In genomic region chr12:118237908-118238307, GRCh38 we compare ENCODE assay signal across 12 cellular contexts.
DNase-seq lines count a peak whose midpoint lies in the region; ATAC-seq and TF ChIP-seq lines count a peak whose summit lies in the region.
"Had no signal": no experiment of that assay in that cellular context is flagged by ENCODE, and none has a peak within 500 bp of the region (broad histone marks: within the 10 kb centered on the region; RNA-seq: fewer than 3 reads in every experiment).

No MANE protein-coding gene starts in this region.

- H3K27me3 Mint-ChIP-seq in memory B cell (no peaks in the 10 kb centered on the region), osteocyte (ENCODE audit: unreplicated experiment) (no peaks in the 10 kb centered on the region)

- POLR2A ChIA-PET in BJ (lab: Charles Lee) (no interaction called here), HCT116 (lab: Charles Lee) (no interaction called here)

- no peaks in the 10 kb centered on the region for H3K9me3 Mint-ChIP-seq in memory B cell
- no peaks in the 10 kb centered on the region for H3K9me3 Mint-ChIP-seq in osteocyte (ENCODE audit: unreplicated experiment)

- CTCF ChIA-PET in BJ (lab: Yijun Ruan, JAX) (interaction anchor here (1.8 to 2.0 kb wide), 2 partner anchors 13 to 138 kb away, joined by 4 to 6 read pairs; partner anchors contain the start of gene SUDS3), HCT116 (lab: Charles Lee) (interaction anchor here (1.1 kb wide), 1 partner anchor 140 kb away, joined by 3 read pairs; no protein-coding TSS in a partner anchor)

- DNase-seq in BJ (ENCODE audit: low read depth) = peak; percentile 5
- peak; percentile 28 for DNase-seq in HCT116 (ENCODE audit: low read depth, low spot score)
- peak; percentile 77 for DNase-seq in amniotic epithelial cell (ENCODE audit: low read depth)
- no peak for DNase-seq in memory B cell (ENCODE audit: low spot score in 2 of 2)
- DNase-seq in NCI-H524 (lab: John Stamatoyannopoulos, UW) = no peak
- DNase-seq in osteocyte (ENCODE audit: extremely low spot score, unreplicated experiment) = no peak
- DNase-seq: activated CD8-positive, alpha-beta memory T cell treated with anti-CD3 and anti-CD28 coated beads for 24 hours; NCI-H187 treated with DMSO at 0.1 percent for 48 hours; small intestine had no signal

- H3K36me3 ChIP-seq in BJ (ENCODE audit: control insufficient read depth, insufficient read depth, low read length) (peaks cover 1% of the 10 kb centered on the region; the same call in 1 of the 2 replicates), HCT116 (ENCODE audit: control insufficient read depth in 1 of 2, insufficient read depth in 2 of 2, low read length in 2 of 2) (no peaks in the 10 kb centered on the region)

- RAD21 ChIA-PET in HCT116 (lab: Charles Lee; ENCODE audit: low non-redundant PET in 1 of 2, low total read pairs in 2 of 2, uncharacterized antibody in 2 of 2, unreplicated experiment in 2 of 2) = no interaction called here

- peak overlapping the region; percentile 40 for H3K4me2 ChIP-seq in HCT116 (ENCODE audit: low read length)

- H3K9ac ChIP-seq in HCT116 (ENCODE audit: low read length) = no peak overlapping the region

- no peak for TF ChIP-seq RAD21 in HCT116 (IDR thresholded peaks at IDR 0.05; ENCODE audit: low read depth)

- no peak overlapping the region for H2AFZ ChIP-seq in HCT116 (ENCODE audit: low read depth, low read length, poor library complexity, severe bottlenecking)

- H4K20me1 ChIP-seq in HCT116 (ENCODE audit: insufficient read depth) = no peaks in the 10 kb centered on the region

- H3K9me3 ChIP-seq in HCT116 (ENCODE audit: control insufficient read depth in 1 of 2, insufficient read depth in 1 of 2, low read depth in 1 of 2, low read length in 2 of 2) = no peaks in the 10 kb centered on the region

- H3K4me3 ChIP-seq in BJ (ENCODE audit: low read depth, low read length) (no peak overlapping the region), HCT116 (replicated peaks in 1 of 2; ENCODE audit: low read depth in 1 of 2, low read length in 2 of 2) (no peak overlapping the region)
- H3K4me3 ChIP-seq: SK-N-MC had no signal

- H3K27ac Mint-ChIP-seq in memory B cell (peak overlapping the region; percentile 82), osteocyte (ENCODE audit: unreplicated experiment) (no peak overlapping the region)

- no peaks in the 10 kb centered on the region for H3K9me2 ChIP-seq in HCT116 (ENCODE audit: insufficient read depth)

- intact Hi-C loops in HCT116 (cut with micrococcal nuclease) = no loop called here

- H3K36me3 Mint-ChIP-seq in memory B cell (peaks cover 12% of the 10 kb centered on the region), osteocyte (ENCODE audit: unreplicated experiment) (peaks cover 5% of the 10 kb centered on the region)

- ATAC-seq in HCT116 (no peak), memory B cell (ENCODE audit: low read depth) (no peak), GM18907 (IDR thresholded peaks at IDR 0.05; ENCODE audit: unreplicated experiment) (no peak), HG03442 (IDR thresholded peaks at IDR 0.05; ENCODE audit: unreplicated experiment) (no peak)

- H3K4me1 ChIP-seq in HCT116 (ENCODE audit: control insufficient read depth in 1 of 2, insufficient read depth in 2 of 2, low read length in 2 of 2) = peaks cover 0 to 11% of the 10 kb centered on the region in 2 experiments; a peak in 2 of 4 replicates

- no TSS peak for BruUV-seq in HCT116 (replicated peaks; lab: Mats Ljungman, UMichigan)

- no peak for TF ChIP-seq POLR2A in HCT116 (IDR thresholded peaks at IDR 0.05; ENCODE audit: borderline replicate concordance, extremely low read depth, insufficient read depth, insufficient read length)

- no peak overlapping the region for H3K27ac ChIP-seq in HCT116 (ENCODE audit: low read depth, low read length)
- H3K27ac ChIP-seq: SK-N-MC had no signal

- H3K27me3 ChIP-seq in BJ (ENCODE audit: control insufficient read depth, insufficient read depth, low read length) (no peaks in the 10 kb centered on the region), HCT116 (ENCODE audit: insufficient read depth, low read length) (no peaks in the 10 kb centered on the region)

- H3K4me3 Mint-ChIP-seq in memory B cell (no peak overlapping the region), osteocyte (ENCODE audit: unreplicated experiment) (no peak overlapping the region)

- H3K4me1 Mint-ChIP-seq in memory B cell (peaks cover 24% of the 10 kb centered on the region), osteocyte (ENCODE audit: unreplicated experiment) (no peaks in the 10 kb centered on the region)

- TF ChIP-seq CTCF in BJ (IDR thresholded peaks at IDR 0.05; ENCODE audit: insufficient read depth, low read depth, low read length) = no peak
- no peak for TF ChIP-seq CTCF in HCT116 (IDR thresholded peaks at IDR 0.05 in 2 of 3, conservative IDR thresholded peaks at IDR 0.05 in 1 of 3; ENCODE audit: borderline replicate concordance in 1 of 3, insufficient read depth in 1 of 3, low read depth in 2 of 3, low read length in 2 of 3)
- no peak for TF ChIP-seq CTCF in osteocyte (IDR thresholded peaks at IDR 0.05)

- no peaks in the 10 kb centered on the region for H3K79me2 ChIP-seq in HCT116 (ENCODE audit: insufficient read depth, low read length)

TF ChIP-seq in HCT116, 20 proteins besides CTCF, POLR2A, EP300 and RAD21:
- TF ChIP-seq CBX3 (IDR thresholded peaks at IDR 0.05; ENCODE audit: low read depth) (peak; percentile 43; the same call in 1 of the 2 replicates), JUND (IDR thresholded peaks at IDR 0.05) (peak; percentile 58), SIN3A (IDR thresholded peaks at IDR 0.05; ENCODE audit: low read depth) (no peak), POLR2AphosphoS5 (IDR thresholded peaks at IDR 0.05; ENCODE audit: low read depth, low read length) (no peak), FOSL1 (IDR thresholded peaks at IDR 0.05; ENCODE audit: low read depth) (peak; percentile 60), SP1 (IDR thresholded peaks at IDR 0.05; ENCODE audit: low read depth) (peak; percentile 55), YY1 (IDR thresholded peaks at IDR 0.05; ENCODE audit: extremely low read depth, insufficient replicate concordance, low read depth, low read length) (peak; percentile 12), ELF1 (IDR thresholded peaks at IDR 0.05; ENCODE audit: borderline replicate concordance, low read depth) (peak; percentile 38)
- TF ChIP-seq, protein P1, sequence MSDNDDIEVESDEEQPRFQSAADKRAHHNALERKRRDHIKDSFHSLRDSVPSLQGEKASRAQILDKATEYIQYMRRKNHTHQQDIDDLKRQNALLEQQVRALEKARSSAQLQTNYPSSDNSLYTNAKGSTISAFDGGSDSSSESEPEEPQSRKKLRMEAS (IDR thresholded peaks at IDR 0.05) = no peak

Comparison
In these comparisons a context has a peak if more than half of its experiments do, and no peak if none do; other contexts are left out.
1. DNase-seq: peak in BJ (single experiment), HCT116 (single experiment) and amniotic epithelial cell (single experiment); none in memory B cell (0 of 2), NCI-H524 (0 of 2) and osteocyte (single experiment).